ENCODE assay signal across 1 cellular context in the genomic region with DNA sequence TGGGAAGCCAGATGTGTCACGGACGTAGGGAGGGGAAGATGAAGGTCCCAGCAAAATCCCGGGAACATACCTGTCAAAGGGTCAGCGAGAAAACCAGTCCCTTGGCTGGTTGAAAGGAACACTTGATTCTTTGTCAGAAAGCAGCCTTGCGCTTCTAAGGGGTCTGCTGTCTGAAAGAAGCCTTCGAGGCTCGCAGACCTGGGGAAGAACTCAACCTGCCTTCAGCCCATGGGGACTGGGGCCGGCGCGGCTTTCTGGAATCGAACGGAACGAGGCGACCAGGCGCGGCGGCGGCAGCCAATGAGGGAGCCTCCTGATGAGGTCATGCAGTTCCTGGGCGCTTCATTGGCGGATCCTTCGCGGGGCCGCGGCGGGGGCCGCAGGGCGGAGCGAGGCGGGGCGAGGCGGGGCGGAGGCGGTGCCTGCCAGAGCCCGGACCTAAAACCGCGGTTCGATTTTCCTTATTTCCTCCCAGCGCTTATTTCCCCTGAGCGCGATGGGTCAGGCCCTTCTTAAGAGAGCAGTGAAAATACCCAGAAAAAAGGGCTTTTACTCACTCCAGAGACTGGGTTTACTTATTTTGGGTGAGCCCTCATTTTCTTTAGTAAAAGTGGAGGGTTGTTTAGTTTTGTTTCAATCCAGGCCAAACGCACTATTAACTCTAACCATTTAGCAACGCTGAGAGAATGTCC.
A peak's percentile ranks its signal among the peaks of the same experiment; 100 is the strongest.
TF ChIP-seq lines count a peak whose summit lies in the region.

No MANE protein-coding gene starts in this region.

TF ChIP-seq in HepG2, 621 proteins besides CTCF, POLR2A, EP300 and RAD21 (continued from another document and continues in another):
- TF ChIP-seq, protein P1, sequence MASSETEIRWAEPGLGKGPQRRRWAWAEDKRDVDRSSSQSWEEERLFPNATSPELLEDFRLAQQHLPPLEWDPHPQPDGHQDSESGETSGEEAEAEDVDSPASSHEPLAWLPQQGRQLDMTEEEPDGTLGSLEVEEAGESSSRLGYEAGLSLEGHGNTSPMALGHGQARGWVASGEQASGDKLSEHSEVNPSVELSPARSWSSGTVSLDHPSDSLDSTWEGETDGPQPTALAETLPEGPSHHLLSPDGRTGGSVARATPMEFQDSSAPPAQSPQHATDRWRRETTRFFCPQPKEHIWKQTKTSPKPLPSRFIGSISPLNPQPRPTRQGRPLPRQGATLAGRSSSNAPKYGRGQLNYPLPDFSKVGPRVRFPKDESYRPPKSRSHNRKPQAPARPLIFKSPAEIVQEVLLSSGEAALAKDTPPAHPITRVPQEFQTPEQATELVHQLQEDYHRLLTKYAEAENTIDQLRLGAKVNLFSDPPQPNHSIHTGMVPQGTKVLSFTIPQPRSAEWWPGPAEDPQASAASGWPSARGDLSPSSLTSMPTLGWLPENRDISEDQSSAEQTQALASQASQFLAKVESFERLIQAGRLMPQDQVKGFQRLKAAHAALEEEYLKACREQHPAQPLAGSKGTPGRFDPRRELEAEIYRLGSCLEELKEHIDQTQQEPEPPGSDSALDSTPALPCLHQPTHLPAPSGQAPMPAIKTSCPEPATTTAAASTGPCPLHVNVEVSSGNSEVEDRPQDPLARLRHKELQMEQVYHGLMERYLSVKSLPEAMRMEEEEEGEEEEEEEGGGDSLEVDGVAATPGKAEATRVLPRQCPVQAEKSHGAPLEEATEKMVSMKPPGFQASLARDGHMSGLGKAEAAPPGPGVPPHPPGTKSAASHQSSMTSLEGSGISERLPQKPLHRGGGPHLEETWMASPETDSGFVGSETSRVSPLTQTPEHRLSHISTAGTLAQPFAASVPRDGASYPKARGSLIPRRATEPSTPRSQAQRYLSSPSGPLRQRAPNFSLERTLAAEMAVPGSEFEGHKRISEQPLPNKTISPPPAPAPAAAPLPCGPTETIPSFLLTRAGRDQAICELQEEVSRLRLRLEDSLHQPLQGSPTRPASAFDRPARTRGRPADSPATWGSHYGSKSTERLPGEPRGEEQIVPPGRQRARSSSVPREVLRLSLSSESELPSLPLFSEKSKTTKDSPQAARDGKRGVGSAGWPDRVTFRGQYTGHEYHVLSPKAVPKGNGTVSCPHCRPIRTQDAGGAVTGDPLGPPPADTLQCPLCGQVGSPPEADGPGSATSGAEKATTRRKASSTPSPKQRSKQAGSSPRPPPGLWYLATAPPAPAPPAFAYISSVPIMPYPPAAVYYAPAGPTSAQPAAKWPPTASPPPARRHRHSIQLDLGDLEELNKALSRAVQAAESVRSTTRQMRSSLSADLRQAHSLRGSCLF (CRISPR knock-in tag; IDR thresholded peaks at IDR 0.05; ENCODE audit: borderline replicate concordance) = no peak
- no peak for TF ChIP-seq ZBTB42 (CRISPR knock-in tag; IDR thresholded peaks at IDR 0.05)
- no peak for TF ChIP-seq CBX5 (CRISPR knock-in tag; IDR thresholded peaks at IDR 0.05; ENCODE audit: borderline replicate concordance)
- TF ChIP-seq CBX1 (IDR thresholded peaks at IDR 0.05; ENCODE audit: low read depth) = peak; percentile 56
- TF ChIP-seq ASH2L (IDR thresholded peaks at IDR 0.05; ENCODE audit: insufficient read length, low read depth, low read length) = no peak
- TF ChIP-seq RFXAP (CRISPR knock-in tag; IDR thresholded peaks at IDR 0.05; ENCODE audit: borderline replicate concordance) = 0 out of 2 replicates have a peak, but pooled peaks have one; percentile 28
- no peak for TF ChIP-seq ZNF549 (CRISPR knock-in tag; IDR thresholded peaks at IDR 0.05)
- no peak for TF ChIP-seq ZNF775 (CRISPR knock-in tag; IDR thresholded peaks at IDR 0.05; ENCODE audit: borderline replicate concordance)
- TF ChIP-seq, protein P2, sequence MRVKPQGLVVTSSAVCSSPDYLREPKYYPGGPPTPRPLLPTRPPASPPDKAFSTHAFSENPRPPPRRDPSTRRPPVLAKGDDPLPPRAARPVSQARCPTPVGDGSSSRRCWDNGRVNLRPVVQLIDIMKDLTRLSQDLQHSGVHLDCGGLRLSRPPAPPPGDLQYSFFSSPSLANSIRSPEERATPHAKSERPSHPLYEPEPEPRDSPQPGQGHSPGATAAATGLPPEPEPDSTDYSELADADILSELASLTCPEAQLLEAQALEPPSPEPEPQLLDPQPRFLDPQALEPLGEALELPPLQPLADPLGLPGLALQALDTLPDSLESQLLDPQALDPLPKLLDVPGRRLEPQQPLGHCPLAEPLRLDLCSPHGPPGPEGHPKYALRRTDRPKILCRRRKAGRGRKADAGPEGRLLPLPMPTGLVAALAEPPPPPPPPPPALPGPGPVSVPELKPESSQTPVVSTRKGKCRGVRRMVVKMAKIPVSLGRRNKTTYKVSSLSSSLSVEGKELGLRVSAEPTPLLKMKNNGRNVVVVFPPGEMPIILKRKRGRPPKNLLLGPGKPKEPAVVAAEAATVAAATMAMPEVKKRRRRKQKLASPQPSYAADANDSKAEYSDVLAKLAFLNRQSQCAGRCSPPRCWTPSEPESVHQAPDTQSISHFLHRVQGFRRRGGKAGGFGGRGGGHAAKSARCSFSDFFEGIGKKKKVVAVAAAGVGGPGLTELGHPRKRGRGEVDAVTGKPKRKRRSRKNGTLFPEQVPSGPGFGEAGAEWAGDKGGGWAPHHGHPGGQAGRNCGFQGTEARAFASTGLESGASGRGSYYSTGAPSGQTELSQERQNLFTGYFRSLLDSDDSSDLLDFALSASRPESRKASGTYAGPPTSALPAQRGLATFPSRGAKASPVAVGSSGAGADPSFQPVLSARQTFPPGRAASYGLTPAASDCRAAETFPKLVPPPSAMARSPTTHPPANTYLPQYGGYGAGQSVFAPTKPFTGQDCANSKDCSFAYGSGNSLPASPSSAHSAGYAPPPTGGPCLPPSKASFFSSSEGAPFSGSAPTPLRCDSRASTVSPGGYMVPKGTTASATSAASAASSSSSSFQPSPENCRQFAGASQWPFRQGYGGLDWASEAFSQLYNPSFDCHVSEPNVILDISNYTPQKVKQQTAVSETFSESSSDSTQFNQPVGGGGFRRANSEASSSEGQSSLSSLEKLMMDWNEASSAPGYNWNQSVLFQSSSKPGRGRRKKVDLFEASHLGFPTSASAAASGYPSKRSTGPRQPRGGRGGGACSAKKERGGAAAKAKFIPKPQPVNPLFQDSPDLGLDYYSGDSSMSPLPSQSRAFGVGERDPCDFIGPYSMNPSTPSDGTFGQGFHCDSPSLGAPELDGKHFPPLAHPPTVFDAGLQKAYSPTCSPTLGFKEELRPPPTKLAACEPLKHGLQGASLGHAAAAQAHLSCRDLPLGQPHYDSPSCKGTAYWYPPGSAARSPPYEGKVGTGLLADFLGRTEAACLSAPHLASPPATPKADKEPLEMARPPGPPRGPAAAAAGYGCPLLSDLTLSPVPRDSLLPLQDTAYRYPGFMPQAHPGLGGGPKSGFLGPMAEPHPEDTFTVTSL (CRISPR knock-in tag; IDR thresholded peaks at IDR 0.05; ENCODE audit: borderline replicate concordance) = no peak
- no peak for TF ChIP-seq THYN1 (CRISPR knock-in tag; IDR thresholded peaks at IDR 0.05; ENCODE audit: borderline replicate concordance, low read depth)
- peak; percentile 76; the same call in 1 of the 2 replicates for TF ChIP-seq TMF1 (CRISPR knock-in tag; IDR thresholded peaks at IDR 0.05; ENCODE audit: low read depth)
- no peak for TF ChIP-seq CEBPG (CRISPR knock-in tag; IDR thresholded peaks at IDR 0.05)
- no peak for TF ChIP-seq ZNF563 (CRISPR knock-in tag; IDR thresholded peaks at IDR 0.05)
- peak; percentile 77; the same call in 1 of the 2 replicates for TF ChIP-seq ARID2 (CRISPR knock-in tag; IDR thresholded peaks at IDR 0.05; ENCODE audit: borderline replicate concordance)
- TF ChIP-seq SP4 (CRISPR knock-in tag; IDR thresholded peaks at IDR 0.05) = peak; percentile 71
- no peak for TF ChIP-seq GLI4 (CRISPR knock-in tag; IDR thresholded peaks at IDR 0.05; ENCODE audit: borderline replicate concordance)
- TF ChIP-seq KDM2A (CRISPR knock-in tag; IDR thresholded peaks at IDR 0.05; ENCODE audit: borderline replicate concordance, low read depth) = no peak; the same call in 1 of the 2 replicates
- TF ChIP-seq, protein P3, sequence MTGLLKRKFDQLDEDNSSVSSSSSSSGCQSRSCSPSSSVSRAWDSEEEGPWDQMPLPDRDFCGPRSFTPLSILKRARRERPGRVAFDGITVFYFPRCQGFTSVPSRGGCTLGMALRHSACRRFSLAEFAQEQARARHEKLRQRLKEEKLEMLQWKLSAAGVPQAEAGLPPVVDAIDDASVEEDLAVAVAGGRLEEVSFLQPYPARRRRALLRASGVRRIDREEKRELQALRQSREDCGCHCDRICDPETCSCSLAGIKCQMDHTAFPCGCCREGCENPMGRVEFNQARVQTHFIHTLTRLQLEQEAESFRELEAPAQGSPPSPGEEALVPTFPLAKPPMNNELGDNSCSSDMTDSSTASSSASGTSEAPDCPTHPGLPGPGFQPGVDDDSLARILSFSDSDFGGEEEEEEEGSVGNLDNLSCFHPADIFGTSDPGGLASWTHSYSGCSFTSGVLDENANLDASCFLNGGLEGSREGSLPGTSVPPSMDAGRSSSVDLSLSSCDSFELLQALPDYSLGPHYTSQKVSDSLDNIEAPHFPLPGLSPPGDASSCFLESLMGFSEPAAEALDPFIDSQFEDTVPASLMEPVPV (CRISPR knock-in tag; IDR thresholded peaks at IDR 0.05) = peak; percentile 65; the same call in 1 of the 2 replicates
- TF ChIP-seq MXD4 (CRISPR knock-in tag; IDR thresholded peaks at IDR 0.05) = no peak
- TF ChIP-seq, protein P4, sequence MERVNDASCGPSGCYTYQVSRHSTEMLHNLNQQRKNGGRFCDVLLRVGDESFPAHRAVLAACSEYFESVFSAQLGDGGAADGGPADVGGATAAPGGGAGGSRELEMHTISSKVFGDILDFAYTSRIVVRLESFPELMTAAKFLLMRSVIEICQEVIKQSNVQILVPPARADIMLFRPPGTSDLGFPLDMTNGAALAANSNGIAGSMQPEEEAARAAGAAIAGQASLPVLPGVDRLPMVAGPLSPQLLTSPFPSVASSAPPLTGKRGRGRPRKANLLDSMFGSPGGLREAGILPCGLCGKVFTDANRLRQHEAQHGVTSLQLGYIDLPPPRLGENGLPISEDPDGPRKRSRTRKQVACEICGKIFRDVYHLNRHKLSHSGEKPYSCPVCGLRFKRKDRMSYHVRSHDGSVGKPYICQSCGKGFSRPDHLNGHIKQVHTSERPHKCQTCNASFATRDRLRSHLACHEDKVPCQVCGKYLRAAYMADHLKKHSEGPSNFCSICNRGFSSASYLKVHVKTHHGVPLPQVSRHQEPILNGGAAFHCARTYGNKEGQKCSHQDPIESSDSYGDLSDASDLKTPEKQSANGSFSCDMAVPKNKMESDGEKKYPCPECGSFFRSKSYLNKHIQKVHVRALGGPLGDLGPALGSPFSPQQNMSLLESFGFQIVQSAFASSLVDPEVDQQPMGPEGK (CRISPR knock-in tag; IDR thresholded peaks at IDR 0.05) = peak; percentile 43
- TF ChIP-seq, protein P5, sequence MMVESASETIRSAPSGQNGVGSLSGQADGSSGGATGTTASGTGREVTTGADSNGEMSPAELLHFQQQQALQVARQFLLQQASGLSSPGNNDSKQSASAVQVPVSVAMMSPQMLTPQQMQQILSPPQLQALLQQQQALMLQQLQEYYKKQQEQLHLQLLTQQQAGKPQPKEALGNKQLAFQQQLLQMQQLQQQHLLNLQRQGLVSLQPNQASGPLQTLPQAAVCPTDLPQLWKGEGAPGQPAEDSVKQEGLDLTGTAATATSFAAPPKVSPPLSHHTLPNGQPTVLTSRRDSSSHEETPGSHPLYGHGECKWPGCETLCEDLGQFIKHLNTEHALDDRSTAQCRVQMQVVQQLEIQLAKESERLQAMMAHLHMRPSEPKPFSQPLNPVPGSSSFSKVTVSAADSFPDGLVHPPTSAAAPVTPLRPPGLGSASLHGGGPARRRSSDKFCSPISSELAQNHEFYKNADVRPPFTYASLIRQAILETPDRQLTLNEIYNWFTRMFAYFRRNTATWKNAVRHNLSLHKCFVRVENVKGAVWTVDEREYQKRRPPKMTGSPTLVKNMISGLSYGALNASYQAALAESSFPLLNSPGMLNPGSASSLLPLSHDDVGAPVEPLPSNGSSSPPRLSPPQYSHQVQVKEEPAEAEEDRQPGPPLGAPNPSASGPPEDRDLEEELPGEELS (CRISPR knock-in tag; IDR thresholded peaks at IDR 0.05) = no peak
- no peak for TF ChIP-seq ZNF34 (CRISPR knock-in tag; IDR thresholded peaks at IDR 0.05; ENCODE audit: borderline replicate concordance)
- no peak for TF ChIP-seq ZNF672 (CRISPR knock-in tag; IDR thresholded peaks at IDR 0.05)
- TF ChIP-seq FOXA1 (IDR thresholded peaks at IDR 0.05) = no peak
- TF ChIP-seq FOXA1 (CRISPR knock-in tag; IDR thresholded peaks at IDR 0.05) = no peak
- no peak for TF ChIP-seq ZNF44 (CRISPR knock-in tag; IDR thresholded peaks at IDR 0.05)
- no peak for TF ChIP-seq PHF5A (CRISPR knock-in tag; IDR thresholded peaks at IDR 0.05; ENCODE audit: low read depth, unreplicated experiment)
- TF ChIP-seq ZNF577 (CRISPR knock-in tag; IDR thresholded peaks at IDR 0.05; ENCODE audit: borderline replicate concordance, low read depth) = no peak
- TF ChIP-seq HMG20A (CRISPR knock-in tag; IDR thresholded peaks at IDR 0.05; ENCODE audit: borderline replicate concordance) = no peak
- no peak for TF ChIP-seq PITX1 (CRISPR knock-in tag; IDR thresholded peaks at IDR 0.05)
- no peak for TF ChIP-seq ZNF124 (CRISPR knock-in tag; IDR thresholded peaks at IDR 0.05)
- TF ChIP-seq MBNL3 (CRISPR knock-in tag; conservative IDR thresholded peaks at IDR 0.05) = no peak
- TF ChIP-seq, protein P6, sequence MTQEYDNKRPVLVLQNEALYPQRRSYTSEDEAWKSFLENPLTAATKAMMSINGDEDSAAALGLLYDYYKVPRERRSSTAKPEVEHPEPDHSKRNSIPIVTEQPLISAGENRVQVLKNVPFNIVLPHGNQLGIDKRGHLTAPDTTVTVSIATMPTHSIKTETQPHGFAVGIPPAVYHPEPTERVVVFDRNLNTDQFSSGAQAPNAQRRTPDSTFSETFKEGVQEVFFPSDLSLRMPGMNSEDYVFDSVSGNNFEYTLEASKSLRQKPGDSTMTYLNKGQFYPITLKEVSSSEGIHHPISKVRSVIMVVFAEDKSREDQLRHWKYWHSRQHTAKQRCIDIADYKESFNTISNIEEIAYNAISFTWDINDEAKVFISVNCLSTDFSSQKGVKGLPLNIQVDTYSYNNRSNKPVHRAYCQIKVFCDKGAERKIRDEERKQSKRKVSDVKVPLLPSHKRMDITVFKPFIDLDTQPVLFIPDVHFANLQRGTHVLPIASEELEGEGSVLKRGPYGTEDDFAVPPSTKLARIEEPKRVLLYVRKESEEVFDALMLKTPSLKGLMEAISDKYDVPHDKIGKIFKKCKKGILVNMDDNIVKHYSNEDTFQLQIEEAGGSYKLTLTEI (CRISPR knock-in tag; conservative IDR thresholded peaks at IDR 0.05) = no peak
- TF ChIP-seq NR2C2 (CRISPR knock-in tag; IDR thresholded peaks at IDR 0.05; ENCODE audit: borderline replicate concordance) = no peak
